Comparison of ENCODE assay signal across 16 cellular contexts in the genomic region with DNA sequence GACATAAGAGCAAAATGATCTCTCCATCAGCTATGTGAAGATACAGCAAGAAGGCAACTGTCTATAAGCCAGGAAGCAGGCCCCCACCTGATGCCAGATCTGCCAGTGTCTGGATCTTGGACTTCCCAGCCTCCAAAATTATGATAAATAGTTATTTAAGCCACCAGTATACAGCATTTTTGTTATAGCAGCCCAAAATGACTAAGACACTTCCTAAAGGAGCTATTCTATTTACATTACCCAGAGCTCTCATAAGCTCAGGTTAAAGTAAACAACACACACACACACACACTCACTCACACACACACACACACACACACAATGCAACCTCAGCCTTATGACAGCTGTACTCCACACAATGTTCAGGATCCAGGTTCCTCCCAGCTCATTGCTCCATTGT. TPM values are rescaled to one million over a fixed set of nuclear protein-coding genes. Genes with fewer than 3 reads are reported as not detected.
DNase-seq lines count a peak whose midpoint lies in the region; ATAC-seq, FAIRE-seq and TF ChIP-seq lines count a peak whose summit lies in the region.
"Had no signal": no experiment of that assay in that cellular context is flagged by ENCODE, and none has a peak within 500 bp of the region (broad histone marks: within the 10 kb centered on the region; RNA-seq: fewer than 3 reads in every experiment).

No MANE protein-coding gene starts in this region.

- peaks cover 2 to 14% of the 10 kb centered on the region in 2 experiments; a peak in 3 of 5 replicates for H3K27me3 ChIP-seq in HepG2 (ENCODE audit: control insufficient read depth in 1 of 2, insufficient read depth in 2 of 2, low read length in 2 of 2)
- H3K27me3 ChIP-seq in right lobe of liver: no peaks in the 10 kb centered on the region
- H3K27me3 ChIP-seq in IMR-90 (ENCODE audit: control insufficient read depth, insufficient read depth, low read length): peaks cover 14% of the 10 kb centered on the region
- H3K27me3 ChIP-seq: BE2C had no signal

- H2BK20ac ChIP-seq in IMR-90 (ENCODE audit: low read depth, low read length): no peak overlapping the region

- peaks cover 1 to 9% (median 6%) of the 10 kb centered on the region in 3 donors for H3K27me3 Mint-ChIP-seq in naive B cell

- H3K36me3 ChIP-seq in HepG2 (replicated peaks in 1 of 2; ENCODE audit: control insufficient read depth in 1 of 2, insufficient read depth in 2 of 2, low read length in 2 of 2) (no peaks in the 10 kb centered on the region), right lobe of liver (no peaks in the 10 kb centered on the region), IMR-90 (ENCODE audit: control insufficient read depth, insufficient read depth, low read length) (no peaks in the 10 kb centered on the region)
- H3K36me3 ChIP-seq: BE2C had no signal

- no peaks in the 10 kb centered on the region for H3K79me1 ChIP-seq in IMR-90 (ENCODE audit: low read depth in 1 of 2, low read length in 2 of 2)

- H3K23ac ChIP-seq in IMR-90 (ENCODE audit: low read depth, low read length): no peak overlapping the region

- H3K27ac Mint-ChIP-seq in naive B cell: peak overlapping the region in 5 of 6 donors; percentile 22 to 73 (median 42)
- H3K27ac Mint-ChIP-seq: GM23338 had no signal

- dilution Hi-C loops in IMR-90 (cut with HindIII; ENCODE audit: low sequenced_read_pairs, unreplicated experiment): no loop called here

- H2BK15ac ChIP-seq in IMR-90 (ENCODE audit: low read depth, low read length): no peak overlapping the region

- H3K56ac ChIP-seq in IMR-90 (ENCODE audit: extremely low read depth, insufficient read depth, low read length): no peak overlapping the region

- no peak for ATAC-seq in HepG2
- no peak for ATAC-seq in right lobe of liver
- no peak for ATAC-seq in IMR-90 (ENCODE audit: low read depth)
- no peak for ATAC-seq in naive B cell (ENCODE audit: low read depth in 2 of 2)
- ATAC-seq: A549, GM23338 had no signal

- CTCF ChIA-PET in HepG2 (lab: Yijun Ruan, JAX; ENCODE audit: low intra/inter-chr PET ratio, low total read pairs): interaction anchor here (0.5 kb wide), 1 partner anchor 1686 kb away, joined by 3 read pairs; no protein-coding TSS in a partner anchor
- CTCF ChIA-PET in IMR-90 (lab: Yijun Ruan, JAX): no interaction called here

- H2BK120ac ChIP-seq in IMR-90 (ENCODE audit: low read depth, low read length): no peak overlapping the region

- H3K79me2 ChIP-seq in HepG2 (ENCODE audit: insufficient read depth, low read length): no peaks in the 10 kb centered on the region

- DNase-seq in HepG2 (ENCODE audit: low spot score) (no peak), right lobe of liver (no peak), IMR-90 (no peak), naive B cell (no peak), SIG-M5 treated with dmso at 0.1 percent for 504 hours (lab: John Stamatoyannopoulos, UW; ENCODE audit: unreplicated experiment) (no peak), posterior cingulate gyrus (no peak)
- DNase-seq: BE2C, DMS 273 treated with DMSO at 0.1 percent for 48 hours, DMS79 treated with DMSO at 0.1 percent for 48 hours, EL, H7 had no signal

- no peak overlapping the region for H4K91ac ChIP-seq in IMR-90 (ENCODE audit: insufficient read depth, low read depth, low read length)

- BruUV-seq in HepG2 (replicated peaks; lab: Mats Ljungman, UMichigan): no TSS peak
- BruUV-seq in IMR-90 (replicated peaks; lab: Mats Ljungman, UMichigan): no TSS peak

- H3K9me1 ChIP-seq in IMR-90 (ENCODE audit: insufficient read depth, low read length): no peaks in the 10 kb centered on the region

- H3K4ac ChIP-seq in IMR-90 (ENCODE audit: low read depth, low read length): no peak overlapping the region

- POLR2A ChIA-PET in HepG2 (lab: Yijun Ruan, JAX) (no interaction called here), IMR-90 (lab: Charles Lee; ENCODE audit: unreplicated experiment) (no interaction called here)

- TF ChIP-seq CTCF in HepG2 (CRISPR knock-in tag; IDR thresholded peaks at IDR 0.05) (no peak), right lobe of liver (IDR thresholded peaks at IDR 0.05) (no peak), IMR-90 (conservative IDR thresholded peaks at IDR 0.05; ENCODE audit: low read depth, low read length) (no peak)

- H3K18ac ChIP-seq in IMR-90 (ENCODE audit: low read depth, low read length): no peak overlapping the region

- H2AFZ ChIP-seq in HepG2 (ENCODE audit: low read length) (no peak overlapping the region), IMR-90 (replicated peaks; ENCODE audit: low read length, poor library complexity) (peak overlapping the region; percentile 5)
- H2AFZ ChIP-seq: GM23338 had no signal

- TF ChIP-seq RAD21 in HepG2 (CRISPR knock-in tag; IDR thresholded peaks at IDR 0.05) (no peak), IMR-90 (IDR thresholded peaks at IDR 0.05; ENCODE audit: low read length) (no peak)

- no peaks in the 10 kb centered on the region for H3K36me3 Mint-ChIP-seq in naive B cell

- H3K4me3 ChIP-seq in HepG2 (replicated peaks in 1 of 3; ENCODE audit: insufficient read depth in 1 of 3, low read depth in 2 of 3, low read length in 3 of 3) (no peak overlapping the region), right lobe of liver (no peak overlapping the region), IMR-90 (ENCODE audit: insufficient read depth, low read depth, low read length) (no peak overlapping the region)
- H3K4me3 ChIP-seq: A549, GM23338 had no signal

- intact Hi-C loops in HepG2 (cut with micrococcal nuclease; ENCODE audit: unreplicated experiment): no loop called here
- intact Hi-C loops in right lobe of liver (cut with DNase I): no loop called here
- intact Hi-C loops in IMR-90 (cut with micrococcal nuclease): no loop called here
- intact Hi-C loops in posterior cingulate gyrus (cut with DNase I): no loop called here

- H3K27ac ChIP-seq in HepG2 (ENCODE audit: extremely low read length, insufficient read depth, low read length): no peak overlapping the region
- H3K27ac ChIP-seq in right lobe of liver: no peak overlapping the region
- no peak overlapping the region for H3K27ac ChIP-seq in IMR-90 (ENCODE audit: insufficient read depth, low read length)
- H3K27ac ChIP-seq: A549, C4-2B had no signal

- H2AK5ac ChIP-seq in IMR-90 (ENCODE audit: low read depth, low read length): no peak overlapping the region

- H3K9me3 Mint-ChIP-seq in naive B cell: no peaks in the 10 kb centered on the region
- H3K9me3 Mint-ChIP-seq: GM23338 had no signal

- H3K4me1 ChIP-seq in HepG2 (ENCODE audit: insufficient read depth, low read length) (peaks cover 8% of the 10 kb centered on the region), right lobe of liver (no peaks in the 10 kb centered on the region), IMR-90 (ENCODE audit: control insufficient read depth, insufficient read depth, low read length) (no peaks in the 10 kb centered on the region)
- H3K4me1 ChIP-seq: BE2C had no signal

- no peak overlapping the region for H4K8ac ChIP-seq in IMR-90 (ENCODE audit: low read depth in 2 of 2, low read length in 2 of 2)

- H3K4me2 ChIP-seq in HepG2 (ENCODE audit: low read depth, low read length) (no peak overlapping the region), IMR-90 (ENCODE audit: low read depth, low read length) (no peak overlapping the region)
- H3K4me2 ChIP-seq: A549, GM23338 had no signal

- no peak overlapping the region for H3K4me3 Mint-ChIP-seq in naive B cell
- H3K4me3 Mint-ChIP-seq: GM23338 had no signal

- peaks cover 4 to 23% (median 9%) of the 10 kb centered on the region in 3 donors for H3K4me1 Mint-ChIP-seq in naive B cell
- H3K4me1 Mint-ChIP-seq: GM23338 had no signal

- no peak overlapping the region for H3K9ac ChIP-seq in HepG2 (ENCODE audit: insufficient read depth, low read depth, low read length)
- no peak overlapping the region for H3K9ac ChIP-seq in IMR-90 (ENCODE audit: low read depth, low read length)

- H2BK5ac ChIP-seq in IMR-90 (ENCODE audit: low read depth, low read length, poor library complexity, severe bottlenecking): no peak overlapping the region

- no peak overlapping the region for H4K5ac ChIP-seq in IMR-90 (ENCODE audit: low read depth, low read length)

- H4K20me1 ChIP-seq in HepG2 (ENCODE audit: insufficient read depth, low read length): no peaks in the 10 kb centered on the region
- H4K20me1 ChIP-seq in IMR-90 (ENCODE audit: insufficient read depth, low read length): no peaks in the 10 kb centered on the region

- no peak for FAIRE-seq in HepG2 (lab: Jason Lieb, UNC)
- FAIRE-seq: G401.6, GM12891 had no signal

- no peak for TF ChIP-seq POLR2A in HepG2 (IDR thresholded peaks at IDR 0.05; ENCODE audit: insufficient read depth in 1 of 2, low read depth in 2 of 2, low read length in 2 of 2)
- TF ChIP-seq POLR2A in right lobe of liver (IDR thresholded peaks at IDR 0.05): no peak
- TF ChIP-seq POLR2A in IMR-90 (IDR thresholded peaks at IDR 0.05; ENCODE audit: low read depth, low read length): no peak

- in situ Hi-C loops in HepG2 (cut with HindIII; ENCODE audit: extremely low pct_ligation_motif_present, low pct_unique_long_range_greater_than_20kb): no loop called here
- in situ Hi-C loops in IMR-90 (cut with MboI; ENCODE audit: low sequenced_read_pairs): no loop called here

- no peak for TF ChIP-seq EP300 in HepG2 (IDR thresholded peaks at IDR 0.05; ENCODE audit: low read depth in 2 of 2, low read length in 2 of 2)
- no peak for TF ChIP-seq EP300 in HepG2 (CRISPR knock-in tag; IDR thresholded peaks at IDR 0.05; ENCODE audit: borderline replicate concordance)

- no peak overlapping the region for H2AK9ac ChIP-seq in IMR-90 (replicated peaks; ENCODE audit: low read depth, low read length, poor library complexity)

- no peak overlapping the region for H3K14ac ChIP-seq in IMR-90 (replicated peaks; ENCODE audit: low read depth, low read length)

- H3K9me3 ChIP-seq in HepG2 (ENCODE audit: low read length) (no peaks in the 10 kb centered on the region), right lobe of liver (no peaks in the 10 kb centered on the region), IMR-90 (ENCODE audit: control insufficient read depth, insufficient read depth, low read length) (peaks cover 3% of the 10 kb centered on the region; the same call in 1 of the 2 replicates)
- H3K9me3 ChIP-seq: A549, BE2C had no signal

RNA-seq across cellular contexts. Expression of gene YPEL5, which starts 5.7 kb away (rescaled TPM):
- total RNA-seq in HepG2 (2016; rRNA removed; fragmentation: Illumina TruSeq; extraction: Trizol) (12.7 and 20.8 TPM in 2 replicates), right lobe of liver (10 to 100 TPM; 22.7 to 49.2 (median 39.6) TPM), IMR-90 (2012; rRNA removed) (40.7 and 54.7 TPM in 2 replicates)
- total RNA-seq in HepG2 (2016; cell fraction: cytosol; rRNA removed; fragmentation: Illumina TruSeq; extraction: Trizol; ENCODE audit: low read depth): 3.1 and 4.2 TPM in 2 replicates
- 13.3 and 21.4 TPM in 2 replicates for total RNA-seq in HepG2 (2016; cell fraction: insoluble cytoplasmic fraction; rRNA removed; fragmentation: Illumina TruSeq; extraction: Trizol)
- 10.5 and 12.1 TPM in 2 replicates for total RNA-seq in HepG2 (2016; cell fraction: membrane; rRNA removed; fragmentation: Illumina TruSeq; extraction: Trizol)
- total RNA-seq in HepG2 (2016; cell fraction: nucleus; rRNA removed; fragmentation: Illumina TruSeq; extraction: Trizol): 14.3 and 15.3 TPM in 2 replicates
- polyA plus RNA-seq in HepG2 (2011; rRNA removed) (49.7 and 55.6 TPM in 2 replicates), IMR-90 (2012; rRNA removed) (49.6 and 62.6 TPM in 2 replicates), naive B cell (ENCODE audit: low read depth in 6 of 6) (100 to 1,000 TPM; 196 to 315 (median 230) TPM)
- 28.5 and 45.1 TPM in 2 replicates for polyA plus RNA-seq in HepG2 (2011; cell fraction: cytosol; rRNA removed)
- 19.0 and 23.4 TPM in 2 replicates for polyA plus RNA-seq in HepG2 (2011; cell fraction: nucleus; rRNA removed)
- polyA plus RNA-seq in HepG2 (2012): 47.3 and 48.5 TPM in 2 replicates
- polyA plus RNA-seq in HepG2 (2016; cell fraction: cytosol; fragmentation: Illumina TruSeq; extraction: Trizol; ENCODE audit: low read depth): 3.6 and 4.4 TPM in 2 replicates
- 30.6 and 37.0 TPM in 2 replicates for polyA plus RNA-seq in HepG2 (2016; cell fraction: insoluble cytoplasmic fraction; fragmentation: Illumina TruSeq; extraction: Trizol; ENCODE audit: low read depth)
- polyA plus RNA-seq in HepG2 (2016; cell fraction: membrane; fragmentation: Illumina TruSeq; extraction: Trizol; ENCODE audit: low read depth): 8.1 and 9.4 TPM in 2 replicates
- polyA plus RNA-seq in HepG2 (2016; cell fraction: nucleus; fragmentation: Illumina TruSeq; extraction: Trizol; ENCODE audit: insufficient read depth, low read depth): 16.6 and 19.4 TPM in 2 replicates
- polyA minus RNA-seq in HepG2 (2011; rRNA and poly(A)+ RNA removed; ENCODE audit: low replicate concordance): 8.5 and 44.5 TPM in 2 replicates
- 24.6 and 35.0 TPM in 2 replicates for polyA minus RNA-seq in HepG2 (2011; cell fraction: cytosol; rRNA and poly(A)+ RNA removed)
- 38.5 and 44.5 TPM in 2 replicates for polyA minus RNA-seq in HepG2 (2011; cell fraction: nucleus; rRNA and poly(A)+ RNA removed)
- 14.5 and 14.6 TPM in 2 replicates for polyA plus RNA-seq in IMR-90 (2012; cell fraction: cytosol; rRNA removed)
- polyA plus RNA-seq in IMR-90 (2012; cell fraction: nucleus; rRNA removed; ENCODE audit: low replicate concordance): 7.3 and 43.8 TPM in 2 replicates
